In the genomic region with DNA sequence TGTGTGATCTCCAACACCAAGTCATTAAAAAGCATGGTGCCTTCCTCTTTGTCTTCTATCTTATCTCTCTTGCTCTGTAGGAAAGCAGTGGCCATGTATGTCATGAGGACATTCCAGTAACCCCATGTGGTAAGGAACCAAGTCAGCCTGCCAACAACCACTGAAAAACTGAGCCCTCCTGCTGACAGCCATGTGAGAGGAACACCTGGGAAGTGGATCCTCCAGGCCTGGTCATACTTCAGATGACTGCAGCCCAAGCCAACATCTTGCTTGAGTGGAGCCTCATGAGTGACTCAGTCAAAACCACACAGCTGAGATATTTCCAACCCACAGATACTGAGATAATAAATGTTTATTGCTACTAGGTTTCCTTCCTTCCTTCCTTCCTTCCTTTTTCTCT, we compare ENCODE assay signal across 14 cellular contexts.
DNase-seq lines count a peak whose midpoint lies in the region; ATAC-seq and TF ChIP-seq lines count a peak whose summit lies in the region.
"Had no signal": no experiment of that assay in that cellular context is flagged by ENCODE, and none has a peak within 500 bp of the region (broad histone marks: within the 10 kb centered on the region; RNA-seq: fewer than 3 reads in every experiment).

No MANE protein-coding gene starts in this region.

- ATAC-seq in HG03460 (IDR thresholded peaks at IDR 0.05; ENCODE audit: unreplicated experiment) = no peak
- ATAC-seq: naive thymus-derived CD4-positive, alpha-beta T cell had no signal

- H3K4me3 ChIP-seq in foreskin fibroblast (ENCODE audit: low read depth in 1 of 2, low read length in 2 of 2) (no peak overlapping the region), coronary artery (no peak overlapping the region)
- H3K4me3 ChIP-seq: smooth muscle cell, upper lobe of left lung had no signal

- in situ Hi-C loops in ACHN (cut with HindIII; ENCODE audit: low pct_ligation_motif_present, low pct_unique_long_range_greater_than_20kb, low sequenced_read_pairs) = no loop called here

- peak; percentile 74 for DNase-seq in ACHN
- peak; percentile 77 for DNase-seq in H4 (ENCODE audit: low spot score)
- peak; percentile 88 for DNase-seq in RPMI7951 (ENCODE audit: low read depth)
- DNase-seq in foreskin fibroblast = peak; percentile 31 to 58
- DNase-seq in amniotic stem cell (lab: John Stamatoyannopoulos, UW) = no peak
- no peak for DNase-seq in iPS-NIHi11 (ENCODE audit: low spot score)
- no peak for DNase-seq in coronary artery (ENCODE audit: low spot score)
- DNase-seq: anterior cingulate cortex; C1 segment of cervical spinal cord; naive thymus-derived CD4-positive, alpha-beta T cell; NCI-H2029 treated with DMSO at 0.1 percent for 48 hours; upper lobe of left lung had no signal

- TF ChIP-seq CTCF in foreskin fibroblast (IDR thresholded peaks at IDR 0.05; ENCODE audit: low read depth, low read length) (no peak), coronary artery (IDR thresholded peaks at IDR 0.05) (no peak)

- no peak overlapping the region for H3K27ac ChIP-seq in coronary artery
- H3K27ac ChIP-seq: upper lobe of left lung had no signal

Comparison
In these comparisons a context has a peak if more than half of its experiments do, and no peak if none do; other contexts are left out.
1. DNase-seq: peak in ACHN (single experiment), H4 (single experiment), RPMI7951 (single experiment) and foreskin fibroblast (2 of 2); none in amniotic stem cell (single experiment), iPS-NIHi11 (single experiment) and coronary artery (single experiment).